29 cellular contexts compared by ENCODE assay signal in the genomic region with DNA sequence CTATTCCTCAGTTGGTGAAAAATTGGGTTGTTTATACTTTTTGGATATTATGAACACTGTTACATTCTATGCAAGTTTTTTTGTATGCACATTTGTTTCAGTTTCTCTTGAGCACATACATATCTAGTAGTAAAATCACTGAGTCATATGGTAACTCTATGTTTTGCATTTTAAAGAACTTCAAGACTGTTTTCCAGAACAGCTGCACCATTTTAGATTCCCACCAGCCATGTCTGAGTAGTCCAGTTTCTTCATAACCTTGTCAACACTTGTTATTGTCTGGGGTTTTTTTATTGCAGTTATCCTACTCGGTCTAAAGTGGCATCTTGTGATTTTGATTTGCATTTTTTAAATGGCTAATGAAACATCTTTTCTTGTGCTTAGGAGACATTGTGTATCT.
"Had no signal": no experiment of that assay in that cellular context is flagged by ENCODE, and none has a peak within 500 bp of the region (broad histone marks: within the 10 kb centered on the region; RNA-seq: fewer than 3 reads in every experiment).

No MANE protein-coding gene starts in this region.

- H3K27me3 ChIP-seq: ovary, testis, tibial artery, transverse colon, upper lobe of right lung, uterus had no signal

- H3K9me3 ChIP-seq: ovary, psoas muscle, spleen, suprapubic skin, testis, tibial artery, transverse colon, upper lobe of right lung, uterus had no signal

- DNase-seq: natural killer cell; occipital lobe; ovary; posterior cingulate gyrus; psoas muscle; right cardiac atrium; spleen; stimulated activated CD4-positive, alpha-beta T cell treated with anti-CD3 and anti-CD28 coated beads, Interleukin-12 subunit alpha, Interleukin-12 subunit beta, amount 100 ng/mL, for 4 hours; stimulated activated CD4-positive, alpha-beta T cell treated with anti-CD3 and anti-CD28 coated beads, Interleukin-1b, Interleukin-23, amount 100 ng/mL, for 48 hours; stimulated activated CD4-positive, alpha-beta T cell treated with anti-CD3 and anti-CD28 coated beads, Interleukin-4, amount 100 ng/mL, for 1 hour; stimulated activated CD4-positive, alpha-beta T cell treated with anti-CD3 and anti-CD28 coated beads, Interleukin-4, amount 100 ng/mL, for 4 hours; stimulated activated naive CD4-positive, alpha-beta T cell; stimulated activated naive CD8-positive, alpha-beta T cell treated with anti-CD3 and anti-CD28 coated beads, Interleukin-15, Interleukin-2, amounts not matched to agents 100 U/mL and 50 U/mL, for 24 hours; substantia nigra; tibial artery; transverse colon; upper lobe of right lung; uterus had no signal

- H3K36me3 ChIP-seq: neural progenitor cell, ovary, spleen, suprapubic skin, tibial artery, transverse colon, upper lobe of right lung, uterus had no signal

- H2AFZ ChIP-seq: neural progenitor cell, parathyroid adenoma had no signal

- H3K4me1 Mint-ChIP-seq: natural killer cell; stimulated activated memory B cell treated with anti-CD40 and anti-IgM and Interleukin-4, amounts not matched to agents 10 μg/mL and 1 μg/mL and 100 μg/mL, for 72 hours; stimulated activated naive CD8-positive, alpha-beta T cell treated with anti-CD3 and anti-CD28 coated beads, Interleukin-15, amount 100 ng/mL, for 72 hours had no signal

- H3K9ac ChIP-seq: neural progenitor cell, parathyroid adenoma had no signal

- H3K79me2 ChIP-seq: parathyroid adenoma had no signal

- H3K4me3 Mint-ChIP-seq: natural killer cell; nephron; neural progenitor cell; stimulated activated memory B cell treated with anti-CD40 and anti-IgM and Interleukin-4, amounts not matched to agents 10 μg/mL and 1 μg/mL and 100 μg/mL, for 72 hours; stimulated activated naive CD8-positive, alpha-beta T cell treated with anti-CD3 and anti-CD28 coated beads, Interleukin-15, amount 100 ng/mL, for 72 hours; type B pancreatic cell had no signal

- H3K9me3 Mint-ChIP-seq: neural progenitor cell; stimulated activated naive CD8-positive, alpha-beta T cell treated with anti-CD3 and anti-CD28 coated beads, Interleukin-15, amount 100 ng/mL, for 72 hours; type B pancreatic cell had no signal

- ATAC-seq: natural killer cell; psoas muscle; right cardiac atrium; sciatic nerve; stimulated activated memory B cell treated with anti-CD40 and anti-IgM and Interleukin-4, amounts not matched to agents 10 μg/mL and 1 μg/mL and 100 μg/mL, for 72 hours; stimulated activated naive CD8-positive, alpha-beta T cell treated with anti-CD3 and anti-CD28 coated beads, Interleukin-15, amount 100 ng/mL, for 72 hours; stimulated activated naive CD8-positive, alpha-beta T cell treated with anti-CD3 and anti-CD28 coated beads, Interleukin-15, Interleukin-2, amounts not matched to agents 100 U/mL and 50 U/mL, for 24 hours; upper lobe of right lung had no signal

- H3K36me3 Mint-ChIP-seq: natural killer cell; neural progenitor cell; stimulated activated memory B cell treated with anti-CD40 and anti-IgM and Interleukin-4, amounts not matched to agents 10 μg/mL and 1 μg/mL and 100 μg/mL, for 72 hours; type B pancreatic cell had no signal

- H3K4me2 ChIP-seq: neural progenitor cell, smooth muscle cell had no signal

- H3K4me1 ChIP-seq: parathyroid adenoma, uterus had no signal

- H3K4me3 ChIP-seq: neural progenitor cell, ovary, psoas muscle, skin epidermis, smooth muscle cell, spleen, suprapubic skin, testis, tibial artery, transverse colon, upper lobe of right lung, uterus had no signal

- H3K27ac ChIP-seq: neural progenitor cell, ovary, parathyroid adenoma, skin epidermis, spleen, suprapubic skin, testis, tibial artery, transverse colon, upper lobe of right lung, uterus had no signal
